27 cellular contexts compared by ENCODE assay signal in the genomic region with DNA sequence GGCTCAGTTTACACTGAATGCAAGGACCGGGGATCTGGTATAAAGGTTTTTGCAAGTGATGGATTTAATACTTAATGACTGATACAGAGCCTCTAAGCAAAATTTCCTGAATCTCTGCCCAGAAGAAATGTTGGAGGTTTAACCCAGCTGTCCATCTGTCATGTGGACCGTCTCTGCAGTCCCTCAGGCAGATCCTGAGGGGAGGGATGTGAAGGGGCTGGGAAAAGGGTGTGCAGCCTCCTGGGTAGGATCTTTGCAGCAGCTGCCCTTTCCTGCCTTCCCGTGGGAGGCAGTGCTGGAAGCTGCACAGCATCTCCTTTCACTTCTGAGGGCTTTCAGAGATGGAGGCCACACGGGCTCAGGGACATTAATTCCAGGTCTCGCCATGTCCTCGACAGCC.
"Had no signal": no experiment of that assay in that cellular context is flagged by ENCODE, and none has a peak within 500 bp of the region (broad histone marks: within the 10 kb centered on the region; RNA-seq: fewer than 3 reads in every experiment).

No MANE protein-coding gene starts in this region.

- H3K9ac ChIP-seq: KMS-11 had no signal

- H3K9me3 Mint-ChIP-seq: activated CD4-positive, alpha-beta memory T cell treated with anti-CD3 and anti-CD28 coated beads, Interleukin-2, amount 10 ng/mL, durations not matched to agents 7 days and 5 days had no signal

- H3K4me2 ChIP-seq: KMS-11 had no signal

- H3K36me3 Mint-ChIP-seq: brain, T-cell had no signal

- H3K4me3 ChIP-seq: SK-N-MC had no signal

- H3K4me1 Mint-ChIP-seq: activated CD4-positive, alpha-beta memory T cell treated with anti-CD3 and anti-CD28 coated beads, Interleukin-2, amount 10 ng/mL, durations not matched to agents 7 days and 5 days; activated CD4-positive, alpha-beta T cell treated with anti-CD3 and anti-CD28 coated beads for 36 hours; activated T-helper 17 cell treated with anti-CD3 and anti-CD28 coated beads, Interleukin-2, amount 50 U/mL, for 72 hours; central memory CD8-positive, alpha-beta T cell; T-cell had no signal

- DNase-seq: activated CD4-positive, alpha-beta memory T cell treated with anti-CD3 and anti-CD28 coated beads, Interleukin-2, amount 10 ng/mL, durations not matched to agents 7 days and 5 days; activated CD4-positive, alpha-beta T cell treated with anti-CD3 and anti-CD28 coated beads for 36 hours; activated CD4-positive, alpha-beta T cell treated with anti-CD3 and anti-CD28 coated beads, Interleukin-2, amount 50 U/mL, for 1 hour; activated gamma-delta T cell; activated naive CD4-positive, alpha-beta T cell treated with anti-CD3 and anti-CD28 coated beads for 36 hours; activated T-cell treated with anti-CD3 and anti-CD28 coated beads for 4 hours; activated T-cell treated with anti-CD3 and anti-CD28 coated beads, Interleukin-2, amount 50 U/mL, for 48 hours; amygdala; MM.1S; NCI-H1105; NCI-H1436; NCI-H187 treated with DMSO at 0.1 percent for 48 hours; NCI-H2081 treated with DMSO at 0.1 percent for 48 hours; NCI-H345; NCI-H526; NCI-H774; NK-92 treated with Interleukin-12 subunit alpha and Interleukin-12 subunit beta, amount 100 ng/mL, for 24 hours; SIG-M5; T-cell; T-helper 2 cell; WERI-Rb-1 had no signal

- ATAC-seq: activated CD4-positive, alpha-beta T cell treated with anti-CD3 and anti-CD28 coated beads for 36 hours; activated T-helper 17 cell treated with anti-CD3 and anti-CD28 coated beads, Interleukin-2, amount 50 U/mL, for 72 hours; T-cell had no signal

- H3K36me3 ChIP-seq: WERI-Rb-1 had no signal

- H3K27ac Mint-ChIP-seq: activated CD4-positive, alpha-beta memory T cell treated with anti-CD3 and anti-CD28 coated beads, Interleukin-2, amount 10 ng/mL, durations not matched to agents 7 days and 5 days; activated CD4-positive, alpha-beta T cell treated with anti-CD3 and anti-CD28 coated beads for 36 hours; activated naive CD4-positive, alpha-beta T cell treated with anti-CD3 and anti-CD28 coated beads for 36 hours; activated naive CD8-positive, alpha-beta T cell; activated T-helper 17 cell treated with anti-CD3 and anti-CD28 coated beads, Interleukin-2, amount 50 U/mL, for 72 hours; T-cell had no signal

- H3K4me3 Mint-ChIP-seq: activated CD4-positive, alpha-beta memory T cell treated with anti-CD3 and anti-CD28 coated beads, Interleukin-2, amount 10 ng/mL, durations not matched to agents 7 days and 5 days; activated CD4-positive, alpha-beta T cell treated with anti-CD3 and anti-CD28 coated beads for 36 hours; activated naive CD4-positive, alpha-beta T cell treated with anti-CD3 and anti-CD28 coated beads for 36 hours; activated naive CD8-positive, alpha-beta T cell; activated T-helper 17 cell treated with anti-CD3 and anti-CD28 coated beads, Interleukin-2, amount 50 U/mL, for 72 hours; brain; central memory CD8-positive, alpha-beta T cell; T-cell had no signal

- H3K27me3 Mint-ChIP-seq: activated CD4-positive, alpha-beta memory T cell treated with anti-CD3 and anti-CD28 coated beads, Interleukin-2, amount 10 ng/mL, durations not matched to agents 7 days and 5 days; activated CD4-positive, alpha-beta T cell treated with anti-CD3 and anti-CD28 coated beads for 36 hours; central memory CD8-positive, alpha-beta T cell; T-cell had no signal

- H3K27ac ChIP-seq: KMS-11, SK-N-MC, WERI-Rb-1 had no signal
